Comparison of ENCODE assay signal across 9 cellular contexts in the genomic region with DNA sequence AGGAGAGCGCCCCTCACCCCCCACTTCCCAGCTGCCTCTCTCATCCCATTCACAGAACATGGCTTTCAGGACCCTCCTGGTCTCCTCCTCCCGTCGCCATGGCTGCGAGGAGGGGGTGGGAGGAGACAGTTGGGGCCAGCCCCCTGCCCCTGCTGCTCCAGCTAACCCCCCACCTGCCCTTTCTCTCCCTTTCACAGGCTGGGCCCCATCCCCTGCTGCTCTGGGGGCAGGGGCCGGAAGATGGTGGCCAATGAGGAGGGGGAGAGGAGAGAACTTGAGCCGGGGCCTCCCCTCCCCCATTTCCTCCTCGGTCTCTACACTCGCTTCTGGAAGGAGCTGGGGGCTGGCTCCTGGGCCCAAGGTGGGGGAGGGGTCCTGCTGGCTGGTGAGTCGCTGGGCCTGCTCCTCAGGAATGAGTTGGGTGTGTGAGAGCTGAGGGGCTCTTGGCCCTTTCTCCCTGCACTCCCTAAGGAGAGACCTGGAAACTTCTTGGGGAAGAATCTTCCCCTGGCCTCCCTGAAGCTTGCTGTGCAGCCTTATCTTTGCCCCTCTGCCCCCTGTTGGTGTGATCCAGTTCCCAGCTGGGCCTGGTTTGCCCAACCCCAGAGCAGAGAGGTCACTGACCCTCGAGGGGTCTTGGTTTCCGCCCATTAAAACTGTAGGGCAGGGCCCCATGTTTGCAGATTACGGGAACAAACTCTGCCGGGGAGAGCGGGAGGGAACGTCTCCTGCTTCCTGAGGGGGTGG. TPM values are rescaled to one million over a fixed set of nuclear protein-coding genes. Genes with fewer than 3 reads are reported as not detected.
DNase-seq lines count a peak whose midpoint lies in the region; ATAC-seq and TF ChIP-seq lines count a peak whose summit lies in the region.
"Had no signal": no experiment of that assay in that cellular context is flagged by ENCODE, and none has a peak within 500 bp of the region (broad histone marks: within the 10 kb centered on the region; RNA-seq: fewer than 3 reads in every experiment).

No MANE protein-coding gene starts in this region.

- peak overlapping the region; percentile 2 to 91 for H2BK12ac ChIP-seq in mesenchymal stem cell (ENCODE audit: low read length in 2 of 2)

- CTCF ChIA-PET in BJ (lab: Yijun Ruan, JAX) (interaction anchor here (0.6 to 9.6 kb wide), 17 partner anchors 9 to 213 kb away, joined by 3 to 285 read pairs (median 5); partner anchors contain the start of genes SERPING1, SLC43A3 and UBE2L6), MCF 10A (lab: Yijun Ruan, JAX) (interaction anchor here (0.6 to 13.5 kb wide), 25 partner anchors 8 to 873 kb away, joined by 3 to 315 read pairs (median 4); partner anchors contain the start of genes RTN4RL2, SSRP1 and UBE2L6)

- H3K4me2 ChIP-seq in mesenchymal stem cell (ENCODE audit: low read length, poor library complexity, severe bottlenecking): peak overlapping the region; percentile 52

- no TSS peak for BruUV-seq in MCF 10A (replicated peaks; lab: Mats Ljungman, UMichigan)

- H3K27me3 ChIP-seq in BJ (ENCODE audit: control insufficient read depth, insufficient read depth, low read length) (no peaks in the 10 kb centered on the region), mesenchymal stem cell (ENCODE audit: control insufficient read depth in 1 of 2, insufficient read depth in 1 of 2, low read length in 2 of 2) (peaks cover under 1 to 7% of the 10 kb centered on the region in 2 experiments)
- H3K27me3 ChIP-seq: pancreas had no signal

- H2BK5ac ChIP-seq in mesenchymal stem cell (ENCODE audit: low read depth, low read length, poor library complexity, severe bottlenecking): peak overlapping the region; percentile 40

- H3K27ac ChIP-seq in mesenchymal stem cell (ENCODE audit: low read length, poor library complexity, severe bottlenecking): peak overlapping the region; percentile 92
- H3K27ac ChIP-seq: pancreas had no signal

- H3K79me1 ChIP-seq in mesenchymal stem cell (replicated peaks; ENCODE audit: low read length, poor library complexity, severe bottlenecking): peaks cover 12% of the 10 kb centered on the region

- peak overlapping the region; percentile 59 for H4K8ac ChIP-seq in mesenchymal stem cell (ENCODE audit: low read length)

- peak overlapping the region; percentile 96 for H3K27ac Mint-ChIP-seq in MCF 10A (ENCODE audit: low read depth, unreplicated experiment)

- peaks cover 24% of the 10 kb centered on the region for H3K36me3 Mint-ChIP-seq in MCF 10A (ENCODE audit: insufficient read depth, unreplicated experiment)

- peak overlapping the region in 1 of 2 experiments; percentile 72 for H3K14ac ChIP-seq in mesenchymal stem cell (ENCODE audit: low read length in 2 of 2)

- H4K91ac ChIP-seq in mesenchymal stem cell (ENCODE audit: low read length): peak overlapping the region; percentile 99

- POLR2A ChIA-PET in BJ (lab: Charles Lee): no interaction called here
- POLR2A ChIA-PET in MCF 10A (lab: Yijun Ruan, JAX): interaction anchor here (0.6 to 4.2 kb wide), 3 partner anchors 17 to 336 kb away, joined by 4 to 31 read pairs (median 5); partner anchors contain the start of gene UBE2L6

- no peak overlapping the region for H2AFZ ChIP-seq in mesenchymal stem cell (ENCODE audit: low read depth, low read length)

- DNase-seq in BJ (ENCODE audit: low read depth): no peak
- peak; percentile 98 for DNase-seq in KBM-7
- no peak for DNase-seq in MCF 10A (ENCODE audit: unreplicated experiment)
- DNase-seq in mesenchymal stem cell: peak; percentile 81
- DNase-seq in GM19240 (ENCODE audit: insufficient read length, low spot score): no peak
- no peak for DNase-seq in SKM-1 (lab: John Stamatoyannopoulos, UW; ENCODE audit: unreplicated experiment)

- peaks cover 23% of the 10 kb centered on the region for H3K4me1 ChIP-seq in mesenchymal stem cell (ENCODE audit: control insufficient read depth, insufficient read depth, low read depth, low read length)
- H3K4me1 ChIP-seq: pancreas had no signal

- peak overlapping the region; percentile 88 for H3K4me3 ChIP-seq in BJ (ENCODE audit: low read depth, low read length)
- peak overlapping the region; percentile 82 to 97 for H3K4me3 ChIP-seq in mesenchymal stem cell (ENCODE audit: insufficient read depth in 1 of 2, low read depth in 1 of 2, low read length in 2 of 2)

- peak overlapping the region; percentile 29 for H2BK15ac ChIP-seq in mesenchymal stem cell (ENCODE audit: low read depth, poor library complexity, severe bottlenecking)

- intact Hi-C loops in MCF 10A (cut with micrococcal nuclease): loop anchor here (5.0 kb wide), 1 partner anchor 292 kb away; no protein-coding TSS in a partner anchor

- WGBS in mesenchymal stem cell: under 1% methylated on average over 8 of the region's 15 CpGs

- H3K9ac ChIP-seq in mesenchymal stem cell (ENCODE audit: low read length): peak overlapping the region; percentile 95

- no peaks in the 10 kb centered on the region for H3K9me3 Mint-ChIP-seq in MCF 10A (ENCODE audit: unreplicated experiment)

- no peaks in the 10 kb centered on the region for H3K9me3 ChIP-seq in mesenchymal stem cell (ENCODE audit: control insufficient read depth, low read length)
- H3K9me3 ChIP-seq: pancreas had no signal

- H3K4me1 Mint-ChIP-seq in MCF 10A (ENCODE audit: insufficient read depth, unreplicated experiment): peaks cover 5% of the 10 kb centered on the region

- peak overlapping the region; percentile 90 to 99 for H3K18ac ChIP-seq in mesenchymal stem cell (ENCODE audit: low read depth in 1 of 2, low read length in 2 of 2)

- H2AK5ac ChIP-seq in mesenchymal stem cell (ENCODE audit: low read length, severe bottlenecking): peak overlapping the region; percentile 19

- no peaks in the 10 kb centered on the region for H3K27me3 Mint-ChIP-seq in MCF 10A (ENCODE audit: insufficient read depth, unreplicated experiment)

- peak overlapping the region; percentile 39 for H2BK120ac ChIP-seq in mesenchymal stem cell (ENCODE audit: low read depth, low read length)

- peaks cover 8% of the 10 kb centered on the region for H3K36me3 ChIP-seq in BJ (ENCODE audit: control insufficient read depth, insufficient read depth, low read length)
- H3K36me3 ChIP-seq in mesenchymal stem cell (ENCODE audit: control insufficient read depth in 1 of 2, insufficient read depth in 2 of 2, low read depth in 1 of 2, low read length in 2 of 2): no peaks in the 10 kb centered on the region
- H3K36me3 ChIP-seq: pancreas had no signal

- TF ChIP-seq CTCF in BJ (IDR thresholded peaks at IDR 0.05; ENCODE audit: insufficient read depth, low read depth, low read length) (no peak; the same call in 1 of the 2 replicates), MCF 10A (IDR thresholded peaks at IDR 0.05; ENCODE audit: unreplicated experiment) (no peak)

- peak overlapping the region; percentile 92 for H3K4me3 Mint-ChIP-seq in MCF 10A (ENCODE audit: unreplicated experiment)

- in situ Hi-C loops in KBM-7 (cut with MboI; ENCODE audit: low pct_unique_long_range_greater_than_20kb, low sequenced_read_pairs): loop anchor here (5.0 to 10.0 kb wide), 2 partner anchors 72 to 145 kb away; partner anchors contain the start of gene UBE2L6

- H3K4ac ChIP-seq in mesenchymal stem cell (ENCODE audit: low read depth in 1 of 2, low read length in 2 of 2): peak overlapping the region; percentile 64 to 99

- peak overlapping the region in 1 of 2 experiments; percentile 37 for H3K23ac ChIP-seq in mesenchymal stem cell (ENCODE audit: low read length in 2 of 2)

- ATAC-seq in HG02884 (IDR thresholded peaks at IDR 0.05; ENCODE audit: unreplicated experiment) (no peak), esophagus mucosa (no peak)

RNA-seq across cellular contexts. Expression of gene YPEL4, which starts 10.2 kb away (rescaled TPM):
- 0.26 TPM in 2 replicates for polyA plus RNA-seq in BJ (2011; rRNA removed)
- polyA minus RNA-seq in BJ (2011; rRNA and poly(A)+ RNA removed): 0.28 and 0.31 TPM in 2 replicates
- total RNA-seq in MCF 10A (2022): 0.16 TPM in 1 of 2 replicates, not detected in the other
- polyA plus RNA-seq in mesenchymal stem cell (2013, experiment 1 of 2): 0.43 TPM
- polyA plus RNA-seq in mesenchymal stem cell (2013, experiment 2 of 2): 0.42 TPM
- not detected for total RNA-seq in esophagus mucosa

RNA-seq across cellular contexts. Expression of gene CLP1, which starts 18.1 kb away (rescaled TPM):
- polyA plus RNA-seq in BJ (2011; rRNA removed): 19.0 and 19.6 TPM in 2 replicates
- 6.2 and 13.7 TPM in 2 replicates for polyA minus RNA-seq in BJ (2011; rRNA and poly(A)+ RNA removed)
- total RNA-seq in MCF 10A (2022) (8.6 and 9.2 TPM in 2 replicates), esophagus mucosa (10.6 TPM)
- 8.2 TPM for polyA plus RNA-seq in mesenchymal stem cell (2013, experiment 1 of 2)
- polyA plus RNA-seq in mesenchymal stem cell (2013, experiment 2 of 2): 8.8 TPM

RNA-seq across cellular contexts. Expression of gene ZDHHC5, which starts 28.4 kb away (rescaled TPM):
- 61.4 and 76.7 TPM in 2 replicates for polyA plus RNA-seq in BJ (2011; rRNA removed)
- polyA minus RNA-seq in BJ (2011; rRNA and poly(A)+ RNA removed): 69.2 and 80.3 TPM in 2 replicates
- total RNA-seq in MCF 10A (2022) (73.8 and 74.6 TPM in 2 replicates), esophagus mucosa (122 TPM)
- 58.6 TPM for polyA plus RNA-seq in mesenchymal stem cell (2013, experiment 1 of 2)
- polyA plus RNA-seq in mesenchymal stem cell (2013, experiment 2 of 2): 58.4 TPM

RNA-seq across cellular contexts. Expression of gene SERPING1, which starts 42.0 kb away (rescaled TPM):
- 92.4 and 119 TPM in 2 replicates for polyA plus RNA-seq in BJ (2011; rRNA removed)
- 27.7 and 29.1 TPM in 2 replicates for polyA minus RNA-seq in BJ (2011; rRNA and poly(A)+ RNA removed)
- total RNA-seq in MCF 10A (2022) (1.1 TPM in 1 of 2 replicates, not detected in the other), esophagus mucosa (16.7 TPM)
- polyA plus RNA-seq in mesenchymal stem cell (2013, experiment 1 of 2): 68.6 TPM
- 63.1 TPM for polyA plus RNA-seq in mesenchymal stem cell (2013, experiment 2 of 2)

Comparison
In these comparisons a context has a peak if more than half of its experiments do, and no peak if none do; other contexts are left out.
1. DNase-seq: peak in KBM-7 (single experiment) and mesenchymal stem cell (single experiment); none in BJ (single experiment), MCF 10A (single experiment), GM19240 (single experiment) and SKM-1 (single experiment).